1 cellular context compared by ENCODE assay signal in genomic region chr1:229024528-229025119, GRCh38.
TF ChIP-seq lines count a peak whose summit lies in the region.

No MANE protein-coding gene starts in this region.

TF ChIP-seq in K562, 482 proteins besides CTCF, POLR2A, EP300 and RAD21 (continued from another document):
- TF ChIP-seq, protein P1, sequence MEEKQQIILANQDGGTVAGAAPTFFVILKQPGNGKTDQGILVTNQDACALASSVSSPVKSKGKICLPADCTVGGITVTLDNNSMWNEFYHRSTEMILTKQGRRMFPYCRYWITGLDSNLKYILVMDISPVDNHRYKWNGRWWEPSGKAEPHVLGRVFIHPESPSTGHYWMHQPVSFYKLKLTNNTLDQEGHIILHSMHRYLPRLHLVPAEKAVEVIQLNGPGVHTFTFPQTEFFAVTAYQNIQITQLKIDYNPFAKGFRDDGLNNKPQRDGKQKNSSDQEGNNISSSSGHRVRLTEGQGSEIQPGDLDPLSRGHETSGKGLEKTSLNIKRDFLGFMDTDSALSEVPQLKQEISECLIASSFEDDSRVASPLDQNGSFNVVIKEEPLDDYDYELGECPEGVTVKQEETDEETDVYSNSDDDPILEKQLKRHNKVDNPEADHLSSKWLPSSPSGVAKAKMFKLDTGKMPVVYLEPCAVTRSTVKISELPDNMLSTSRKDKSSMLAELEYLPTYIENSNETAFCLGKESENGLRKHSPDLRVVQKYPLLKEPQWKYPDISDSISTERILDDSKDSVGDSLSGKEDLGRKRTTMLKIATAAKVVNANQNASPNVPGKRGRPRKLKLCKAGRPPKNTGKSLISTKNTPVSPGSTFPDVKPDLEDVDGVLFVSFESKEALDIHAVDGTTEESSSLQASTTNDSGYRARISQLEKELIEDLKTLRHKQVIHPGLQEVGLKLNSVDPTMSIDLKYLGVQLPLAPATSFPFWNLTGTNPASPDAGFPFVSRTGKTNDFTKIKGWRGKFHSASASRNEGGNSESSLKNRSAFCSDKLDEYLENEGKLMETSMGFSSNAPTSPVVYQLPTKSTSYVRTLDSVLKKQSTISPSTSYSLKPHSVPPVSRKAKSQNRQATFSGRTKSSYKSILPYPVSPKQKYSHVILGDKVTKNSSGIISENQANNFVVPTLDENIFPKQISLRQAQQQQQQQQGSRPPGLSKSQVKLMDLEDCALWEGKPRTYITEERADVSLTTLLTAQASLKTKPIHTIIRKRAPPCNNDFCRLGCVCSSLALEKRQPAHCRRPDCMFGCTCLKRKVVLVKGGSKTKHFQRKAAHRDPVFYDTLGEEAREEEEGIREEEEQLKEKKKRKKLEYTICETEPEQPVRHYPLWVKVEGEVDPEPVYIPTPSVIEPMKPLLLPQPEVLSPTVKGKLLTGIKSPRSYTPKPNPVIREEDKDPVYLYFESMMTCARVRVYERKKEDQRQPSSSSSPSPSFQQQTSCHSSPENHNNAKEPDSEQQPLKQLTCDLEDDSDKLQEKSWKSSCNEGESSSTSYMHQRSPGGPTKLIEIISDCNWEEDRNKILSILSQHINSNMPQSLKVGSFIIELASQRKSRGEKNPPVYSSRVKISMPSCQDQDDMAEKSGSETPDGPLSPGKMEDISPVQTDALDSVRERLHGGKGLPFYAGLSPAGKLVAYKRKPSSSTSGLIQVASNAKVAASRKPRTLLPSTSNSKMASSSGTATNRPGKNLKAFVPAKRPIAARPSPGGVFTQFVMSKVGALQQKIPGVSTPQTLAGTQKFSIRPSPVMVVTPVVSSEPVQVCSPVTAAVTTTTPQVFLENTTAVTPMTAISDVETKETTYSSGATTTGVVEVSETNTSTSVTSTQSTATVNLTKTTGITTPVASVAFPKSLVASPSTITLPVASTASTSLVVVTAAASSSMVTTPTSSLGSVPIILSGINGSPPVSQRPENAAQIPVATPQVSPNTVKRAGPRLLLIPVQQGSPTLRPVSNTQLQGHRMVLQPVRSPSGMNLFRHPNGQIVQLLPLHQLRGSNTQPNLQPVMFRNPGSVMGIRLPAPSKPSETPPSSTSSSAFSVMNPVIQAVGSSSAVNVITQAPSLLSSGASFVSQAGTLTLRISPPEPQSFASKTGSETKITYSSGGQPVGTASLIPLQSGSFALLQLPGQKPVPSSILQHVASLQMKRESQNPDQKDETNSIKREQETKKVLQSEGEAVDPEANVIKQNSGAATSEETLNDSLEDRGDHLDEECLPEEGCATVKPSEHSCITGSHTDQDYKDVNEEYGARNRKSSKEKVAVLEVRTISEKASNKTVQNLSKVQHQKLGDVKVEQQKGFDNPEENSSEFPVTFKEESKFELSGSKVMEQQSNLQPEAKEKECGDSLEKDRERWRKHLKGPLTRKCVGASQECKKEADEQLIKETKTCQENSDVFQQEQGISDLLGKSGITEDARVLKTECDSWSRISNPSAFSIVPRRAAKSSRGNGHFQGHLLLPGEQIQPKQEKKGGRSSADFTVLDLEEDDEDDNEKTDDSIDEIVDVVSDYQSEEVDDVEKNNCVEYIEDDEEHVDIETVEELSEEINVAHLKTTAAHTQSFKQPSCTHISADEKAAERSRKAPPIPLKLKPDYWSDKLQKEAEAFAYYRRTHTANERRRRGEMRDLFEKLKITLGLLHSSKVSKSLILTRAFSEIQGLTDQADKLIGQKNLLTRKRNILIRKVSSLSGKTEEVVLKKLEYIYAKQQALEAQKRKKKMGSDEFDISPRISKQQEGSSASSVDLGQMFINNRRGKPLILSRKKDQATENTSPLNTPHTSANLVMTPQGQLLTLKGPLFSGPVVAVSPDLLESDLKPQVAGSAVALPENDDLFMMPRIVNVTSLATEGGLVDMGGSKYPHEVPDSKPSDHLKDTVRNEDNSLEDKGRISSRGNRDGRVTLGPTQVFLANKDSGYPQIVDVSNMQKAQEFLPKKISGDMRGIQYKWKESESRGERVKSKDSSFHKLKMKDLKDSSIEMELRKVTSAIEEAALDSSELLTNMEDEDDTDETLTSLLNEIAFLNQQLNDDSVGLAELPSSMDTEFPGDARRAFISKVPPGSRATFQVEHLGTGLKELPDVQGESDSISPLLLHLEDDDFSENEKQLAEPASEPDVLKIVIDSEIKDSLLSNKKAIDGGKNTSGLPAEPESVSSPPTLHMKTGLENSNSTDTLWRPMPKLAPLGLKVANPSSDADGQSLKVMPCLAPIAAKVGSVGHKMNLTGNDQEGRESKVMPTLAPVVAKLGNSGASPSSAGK (IDR thresholded peaks at IDR 0.05): no peak
- TF ChIP-seq PRMT5 (CRISPR knock-in tag; IDR thresholded peaks at IDR 0.05) (no peak), ZNF316 (IDR thresholded peaks at IDR 0.05) (peak; percentile 97), FOXJ2 (tag; IDR thresholded peaks at IDR 0.05) (no peak), MEF2A (IDR thresholded peaks at IDR 0.05; ENCODE audit: control insufficient read depth, low read depth, low read length) (no peak)
